In the genomic region with DNA sequence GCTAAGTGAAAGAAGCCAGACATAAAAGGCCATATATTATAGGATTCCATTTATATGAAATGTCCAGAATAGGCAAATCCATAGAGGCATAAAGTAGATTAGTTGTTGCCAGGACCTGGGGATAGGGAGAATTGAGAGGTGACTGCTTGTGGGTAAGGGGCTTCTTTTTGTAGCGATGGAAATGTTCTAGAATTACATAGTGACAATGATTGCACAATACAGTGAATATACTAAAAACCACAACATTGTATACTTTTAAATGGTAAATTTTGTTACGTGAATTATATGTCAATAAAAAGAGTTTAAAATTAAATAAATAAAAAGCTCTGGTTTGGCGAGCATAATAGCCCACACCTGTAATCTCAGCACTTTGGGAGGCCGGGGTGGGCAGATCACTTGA, we compare ENCODE assay signal across 29 cellular contexts.
"Had no signal": no experiment of that assay in that cellular context is flagged by ENCODE, and none has a peak within 500 bp of the region (broad histone marks: within the 10 kb centered on the region; RNA-seq: fewer than 3 reads in every experiment).

No MANE protein-coding gene starts in this region.

- H3K4me1 Mint-ChIP-seq: endodermal cell had no signal

- H3K27ac ChIP-seq: colonic mucosa, coronary artery, dorsolateral prefrontal cortex, epithelial cell of prostate, esophagus muscularis mucosa, esophagus squamous epithelium, foreskin keratinocyte, gastrocnemius medialis, gastroesophageal sphincter, heart left ventricle, heart right ventricle had no signal

- FAIRE-seq: colon, endometrium, endothelial cell of umbilical vein, frontal cortex had no signal

- DNase-seq: colonic mucosa; cortex of kidney; dermis blood vessel endothelial cell; dorsolateral prefrontal cortex; effector CD4-positive, alpha-beta T cell; effector CD8-positive, alpha-beta T cell; effector memory CD4-positive, alpha-beta T cell; effector memory CD8-positive, alpha-beta T cell; endodermal cell; erythroblast; esophagus squamous epithelium; foreskin fibroblast; foreskin keratinocyte; foreskin melanocyte; gastrocnemius medialis; glutamatergic neuron; head of caudate nucleus; heart left ventricle; heart right ventricle had no signal

- H3K4me1 ChIP-seq: colonic mucosa, esophagus muscularis mucosa, esophagus squamous epithelium, foreskin keratinocyte, gastrocnemius medialis, gastroesophageal sphincter, heart left ventricle, heart right ventricle had no signal

- H3K27me3 ChIP-seq: colonic mucosa, dorsolateral prefrontal cortex, esophagus muscularis mucosa, esophagus squamous epithelium, foreskin keratinocyte, gastrocnemius medialis, gastroesophageal sphincter, heart left ventricle, heart right ventricle had no signal

- H3K9me3 ChIP-seq: colonic mucosa, esophagus squamous epithelium, gastrocnemius medialis, gastroesophageal sphincter had no signal

- H3K4me3 Mint-ChIP-seq: dendritic cell treated with granulocyte-macrophage colony-stimulating factor and Interleukin-4, amounts not matched to agents 40 ng/mL and 50 ng/mL, for 4 days; effector memory CD8-positive, alpha-beta T cell; endodermal cell had no signal

- H3K36me3 ChIP-seq: colonic mucosa, esophagus muscularis mucosa, esophagus squamous epithelium, gastrocnemius medialis, gastroesophageal sphincter, heart left ventricle, heart right ventricle had no signal

- H3K27ac Mint-ChIP-seq: dendritic cell treated with granulocyte-macrophage colony-stimulating factor and Interleukin-4, amounts not matched to agents 40 ng/mL and 50 ng/mL, for 4 days; effector memory CD8-positive, alpha-beta T cell; endodermal cell had no signal

- H3K4me3 ChIP-seq: colonic mucosa, coronary artery, dorsolateral prefrontal cortex, esophagus muscularis mucosa, esophagus squamous epithelium, gastrocnemius medialis, gastroesophageal sphincter, heart left ventricle, heart right ventricle had no signal

- H3K27me3 Mint-ChIP-seq: dendritic cell treated with granulocyte-macrophage colony-stimulating factor and Interleukin-4, amounts not matched to agents 40 ng/mL and 50 ng/mL, for 4 days had no signal

- ATAC-seq: effector memory CD8-positive, alpha-beta T cell; esophagus mucosa; foreskin keratinocyte; gastrocnemius medialis; gastroesophageal sphincter; heart left ventricle; heart right ventricle had no signal
